Comparison of ENCODE assay signal across 23 cellular contexts in genomic region chr11:34201130-34201529, GRCh38.
"Had no signal": no experiment of that assay in that cellular context is flagged by ENCODE, and none has a peak within 500 bp of the region (broad histone marks: within the 10 kb centered on the region; RNA-seq: fewer than 3 reads in every experiment).

No MANE protein-coding gene starts in this region.

- H3K4me3 Mint-ChIP-seq: immature natural killer cell; mesothelial cell of epicardium; naive B cell; natural killer cell; stimulated activated naive B cell treated with anti-CD40 and anti-IgM and Interleukin-4, amounts not matched to agents 10 μg/mL and 1 μg/mL and 100 μg/mL, for 72 hours had no signal

- ATAC-seq: left colon; natural killer cell; pancreas; stimulated activated naive B cell treated with anti-CD40 and anti-IgM and Interleukin-4, amounts not matched to agents 10 μg/mL and 1 μg/mL and 100 μg/mL, for 72 hours; stimulated activated naive CD8-positive, alpha-beta T cell treated with anti-CD3 and anti-CD28 coated beads, Interleukin-15, Interleukin-2, amounts not matched to agents 100 U/mL and 50 U/mL, for 24 hours had no signal

- H3K27ac Mint-ChIP-seq: mesothelial cell of epicardium; naive B cell; natural killer cell; stimulated activated naive B cell treated with anti-CD40 and anti-IgM and Interleukin-4, amounts not matched to agents 10 μg/mL and 1 μg/mL and 100 μg/mL, for 72 hours had no signal

- H3K36me3 Mint-ChIP-seq: immature natural killer cell, mesothelial cell of epicardium, naive B cell, natural killer cell had no signal

- H3K9me3 Mint-ChIP-seq: immature natural killer cell; mesothelial cell of epicardium; naive B cell; natural killer cell; stimulated activated naive B cell treated with anti-CD40 and anti-IgM and Interleukin-4, amounts not matched to agents 10 μg/mL and 1 μg/mL and 100 μg/mL, for 72 hours had no signal

- H3K27me3 Mint-ChIP-seq: naive B cell; stimulated activated naive B cell treated with anti-CD40 and anti-IgM and Interleukin-4, amounts not matched to agents 10 μg/mL and 1 μg/mL and 100 μg/mL, for 72 hours had no signal

- DNase-seq: hypothalamus; immature natural killer cell; kidney; left colon; left ventricle myocardium inferior; mesendoderm; naive B cell; natural killer cell; pancreas; retina; right cardiac atrium; stimulated activated CD4-positive, alpha-beta T cell treated with anti-CD3 and anti-CD28 coated beads, Interleukin-12 subunit alpha, Interleukin-12 subunit beta, amount 100 ng/mL, for 4 hours; stimulated activated CD4-positive, alpha-beta T cell treated with anti-CD3 and anti-CD28 coated beads, Interleukin-15, amount 100 ng/mL, for 24 hours; stimulated activated CD4-positive, alpha-beta T cell treated with anti-CD3 and anti-CD28 coated beads, Interleukin-2, amount 100 ng/mL, for 24 hours; stimulated activated CD4-positive, alpha-beta T cell treated with anti-CD3 and anti-CD28 coated beads, Interleukin-4, amount 100 ng/mL, for 1 hour; stimulated activated naive B cell treated with anti-CD40 and anti-IgM and Interleukin-4, amounts not matched to agents 10 μg/mL and 1 μg/mL and 100 μg/mL, for 72 hours; stimulated activated naive CD8-positive, alpha-beta T cell treated with anti-CD3 and anti-CD28 coated beads, Interleukin-15, Interleukin-2, amounts not matched to agents 100 U/mL and 50 U/mL, for 24 hours; stomach; testis; thyroid gland; transverse colon; upper lobe of left lung had no signal
